9 cellular contexts compared by ENCODE assay signal in the genomic region with DNA sequence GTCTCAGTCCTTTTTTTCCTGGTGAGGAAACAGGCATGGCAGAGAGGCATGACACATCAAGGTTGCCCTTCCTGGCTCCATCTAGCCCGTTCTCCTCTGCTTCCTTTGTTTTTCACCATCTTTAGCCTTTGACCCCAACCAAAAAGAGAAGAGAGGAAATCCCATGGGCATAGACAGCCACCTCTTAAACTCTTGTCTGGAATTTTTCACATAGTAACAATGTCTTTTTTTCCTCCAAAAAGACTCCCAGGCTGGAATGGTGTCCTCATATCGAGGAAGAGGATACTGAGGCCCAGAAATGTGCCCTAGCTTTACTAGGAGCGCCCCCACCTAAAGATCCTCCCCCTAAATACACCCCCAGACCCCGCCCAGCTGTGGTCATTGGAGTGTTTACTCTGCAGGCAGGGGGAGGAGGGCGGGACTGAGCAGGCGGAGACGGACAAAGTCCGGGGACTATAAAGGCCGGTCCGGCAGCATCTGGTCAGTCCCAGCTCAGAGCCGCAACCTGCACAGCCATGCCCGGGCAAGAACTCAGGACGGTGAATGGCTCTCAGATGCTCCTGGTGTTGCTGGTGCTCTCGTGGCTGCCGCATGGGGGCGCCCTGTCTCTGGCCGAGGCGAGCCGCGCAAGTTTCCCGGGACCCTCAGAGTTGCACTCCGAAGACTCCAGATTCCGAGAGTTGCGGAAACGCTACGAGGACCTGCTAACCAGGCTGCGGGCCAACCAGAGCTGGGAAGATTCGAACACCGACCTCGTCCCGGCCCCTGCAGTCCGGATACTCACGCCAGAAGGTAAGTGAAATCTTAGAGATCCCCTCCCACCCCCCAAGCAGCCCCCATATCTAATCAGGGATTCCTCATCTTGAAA. TPM values are rescaled to one million over a fixed set of nuclear protein-coding genes. Genes with fewer than 3 reads are reported as not detected.
DNase-seq lines count a peak whose midpoint lies in the region; ATAC-seq and TF ChIP-seq lines count a peak whose summit lies in the region.
"Had no signal": no experiment of that assay in that cellular context is flagged by ENCODE, and none has a peak within 500 bp of the region (broad histone marks: within the 10 kb centered on the region; RNA-seq: fewer than 3 reads in every experiment).

A gene with protein sequence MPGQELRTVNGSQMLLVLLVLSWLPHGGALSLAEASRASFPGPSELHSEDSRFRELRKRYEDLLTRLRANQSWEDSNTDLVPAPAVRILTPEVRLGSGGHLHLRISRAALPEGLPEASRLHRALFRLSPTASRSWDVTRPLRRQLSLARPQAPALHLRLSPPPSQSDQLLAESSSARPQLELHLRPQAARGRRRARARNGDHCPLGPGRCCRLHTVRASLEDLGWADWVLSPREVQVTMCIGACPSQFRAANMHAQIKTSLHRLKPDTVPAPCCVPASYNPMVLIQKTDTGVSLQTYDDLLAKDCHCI (plus strand): TSS at position 484 of the 868 bp plus-strand sequence. CDS start 32 bp downstream, at position 516.

- POLR2A ChIA-PET in MCF 10A (lab: Yijun Ruan, JAX): interaction anchor here (0.5 to 5.5 kb wide), 14 partner anchors 12 to 193 kb away, joined by 3 to 44 read pairs (median 5); a partner anchor contains a TSS

- intact Hi-C loops in MCF 10A (cut with micrococcal nuclease): loop anchor here (1.0 kb wide), 1 partner anchor 37 kb away; no protein-coding TSS in a partner anchor

- peaks cover 23% of the 10 kb centered on the region for H3K4me1 Mint-ChIP-seq in MCF 10A (ENCODE audit: insufficient read depth, unreplicated experiment)

- BruUV-seq in MCF 10A (replicated peaks; lab: Mats Ljungman, UMichigan): no TSS peak

- DNase-seq in activated CD4-positive, alpha-beta T cell treated with anti-CD3 and anti-CD28 coated beads for 48 hours: peak; percentile 54
- no peak for DNase-seq in activated CD4-positive, alpha-beta T cell treated with anti-CD3 and anti-CD28 coated beads, Interleukin-2, amount 50 U/mL, for 4 hours
- DNase-seq in NOMO-1 treated with dmso at 0.1 percent for 144 hours (lab: John Stamatoyannopoulos, UW; ENCODE audit: unreplicated experiment) (peak; percentile 30), MCF 10A (ENCODE audit: unreplicated experiment) (peak; percentile 85), kidney glomerular epithelial cell (lab: John Stamatoyannopoulos, UW) (peak; percentile 59)
- peak; percentile 68 for DNase-seq in stimulated activated CD8-positive, alpha-beta memory T cell treated with anti-CD3 and anti-CD28 coated beads, Interleukin-4, amount 100 ng/mL, for 48 hours

- TF ChIP-seq CTCF in MCF 10A (IDR thresholded peaks at IDR 0.05; ENCODE audit: unreplicated experiment): peak; percentile 74

- H3K4me3 Mint-ChIP-seq in MCF 10A (ENCODE audit: unreplicated experiment): peak within 1 kb of the TSS; percentile 79

- peaks cover 43% of the 10 kb centered on the region for H3K36me3 Mint-ChIP-seq in MCF 10A (ENCODE audit: insufficient read depth, unreplicated experiment)

- no peak for ATAC-seq in GM18868 (IDR thresholded peaks at IDR 0.05; ENCODE audit: unreplicated experiment)
- no peak for ATAC-seq in HG02840 (IDR thresholded peaks at IDR 0.05; ENCODE audit: low FRiP score, unreplicated experiment)

- H3K27ac Mint-ChIP-seq in MCF 10A (ENCODE audit: low read depth, unreplicated experiment): peak within 1 kb of the TSS; percentile 77
- H3K27ac Mint-ChIP-seq: immature natural killer cell had no signal

- no peaks in the 10 kb centered on the region for H3K9me3 Mint-ChIP-seq in MCF 10A (ENCODE audit: unreplicated experiment)
- H3K9me3 Mint-ChIP-seq: immature natural killer cell had no signal

- CTCF ChIA-PET in MCF 10A (lab: Yijun Ruan, JAX): interaction anchor here (0.5 to 4.8 kb wide), 15 partner anchors 10 to 1065 kb away, joined by 3 to 61 read pairs (median 3); no protein-coding TSS in a partner anchor

- H3K27me3 Mint-ChIP-seq in MCF 10A (ENCODE audit: insufficient read depth, unreplicated experiment): no peaks in the 10 kb centered on the region

RNA-seq across cellular contexts. Expression of the gene that starts here (rescaled TPM):
- total RNA-seq in MCF 10A (2022): 193 and 288 TPM in 2 replicates

Comparison
In these comparisons a context has a peak if more than half of its experiments do, and no peak if none do; other contexts are left out.
1. DNase-seq: peak in activated CD4-positive, alpha-beta T cell treated with anti-CD3 and anti-CD28 coated beads for 48 hours (single experiment), NOMO-1 treated with dmso at 0.1 percent for 144 hours (single experiment), MCF 10A (single experiment), kidney glomerular epithelial cell (single experiment) and stimulated activated CD8-positive, alpha-beta memory T cell treated with anti-CD3 and anti-CD28 coated beads, Interleukin-4, amount 100 ng/mL, for 48 hours (single experiment); none in activated CD4-positive, alpha-beta T cell treated with anti-CD3 and anti-CD28 coated beads, Interleukin-2, amount 50 U/mL, for 4 hours (0 of 2).